ENCODE assay signal across 10 cellular contexts in genomic region chr14:104820669-104821228, GRCh38. TPM values are rescaled to one million over a fixed set of nuclear protein-coding genes. Genes with fewer than 3 reads are reported as not detected.
DNase-seq lines count a peak whose midpoint lies in the region; ATAC-seq and TF ChIP-seq lines count a peak whose summit lies in the region.
"Had no signal": no experiment of that assay in that cellular context is flagged by ENCODE, and none has a peak within 500 bp of the region (broad histone marks: within the 10 kb centered on the region; RNA-seq: fewer than 3 reads in every experiment).

No MANE protein-coding gene starts in this region.

- H3K9me3 ChIP-seq in esophagus muscularis mucosa = no peaks in the 10 kb centered on the region

- peaks cover 18 to 33% (median 30%) of the 10 kb centered on the region in 4 donors for H3K4me1 ChIP-seq in esophagus muscularis mucosa

- DNase-seq in COLO668 (lab: John Stamatoyannopoulos, UW; ENCODE audit: unreplicated experiment) = peak; percentile 66
- peak; percentile 76 to 87 for DNase-seq in NCI-H526 (lab: John Stamatoyannopoulos, UW)
- DNase-seq in esophagus muscularis mucosa (ENCODE audit: extremely low spot score) = no peak
- peak; percentile 38 for DNase-seq in myocyte (ENCODE audit: low read depth)
- DNase-seq in stimulated activated CD4-positive, alpha-beta T cell treated with anti-CD3 and anti-CD28 coated beads, Interleukin-4, amount 100 ng/mL, for 4 hours = no peak
- DNase-seq in OCI-M1 (lab: John Stamatoyannopoulos, UW) = no peak
- DNase-seq in activated CD4-positive, alpha-beta T cell treated with anti-CD3 and anti-CD28 coated beads, Interleukin-2, amount 50 U/mL, for 4 hours = no peak
- DNase-seq: NCI-H2029 had no signal

- no peak overlapping the region for H3K4me3 ChIP-seq in esophagus muscularis mucosa
- H3K4me3 ChIP-seq: GM12878 had no signal

- peak; percentile 19 to 58 (median 53) for TF ChIP-seq CTCF in esophagus muscularis mucosa (IDR thresholded peaks at IDR 0.05)

- no peaks in the 10 kb centered on the region for H3K27me3 ChIP-seq in esophagus muscularis mucosa

- no peak for ATAC-seq in HG02759 (IDR thresholded peaks at IDR 0.05; ENCODE audit: unreplicated experiment)
- ATAC-seq: GM12878 had no signal

- no peak for TF ChIP-seq EP300 in esophagus muscularis mucosa (IDR thresholded peaks at IDR 0.05)

- intact Hi-C loops in esophagus muscularis mucosa (cut with DNase I) = no loop called here

- H3K27ac ChIP-seq in esophagus muscularis mucosa (replicated peaks in 1 of 4) = no peak overlapping the region

- no peaks in the 10 kb centered on the region for H3K36me3 ChIP-seq in esophagus muscularis mucosa

- no peak for TF ChIP-seq POLR2A in esophagus muscularis mucosa (IDR thresholded peaks at IDR 0.05; ENCODE audit: low read depth)

- 38% methylated on average over 12 of the region's 22 CpGs for WGBS in esophagus muscularis mucosa

RNA-seq across cellular contexts. Expression of gene ZBTB42, which starts 19.8 kb away (rescaled TPM):
- total RNA-seq in esophagus muscularis mucosa (1 to 10 TPM; 2.5 to 6.4 (median 4.9) TPM), myocyte (7.6 TPM in 2 replicates)
- 2.5 TPM for polyA plus RNA-seq in myocyte (2012)

RNA-seq across cellular contexts. Expression of gene AKT1, which starts 25.2 kb away (rescaled TPM):
- 100 to 1,000 TPM; 162 to 267 (median 187) TPM for total RNA-seq in esophagus muscularis mucosa
- total RNA-seq in myocyte = 128 and 136 TPM in 2 replicates
- polyA plus RNA-seq in myocyte (2012) = 160 TPM

RNA-seq across cellular contexts. Expression of gene CEP170B, which starts 44.3 kb away (rescaled TPM):
- 10 to 100 TPM; 24.1 to 70.6 (median 45.7) TPM for total RNA-seq in esophagus muscularis mucosa
- total RNA-seq in myocyte = 45.5 and 58.2 TPM in 2 replicates
- polyA plus RNA-seq in myocyte (2012) = 33.4 TPM

Comparison
In these comparisons a context has a peak if more than half of its experiments do, and no peak if none do; other contexts are left out.
1. DNase-seq: peak in COLO668 (single experiment), NCI-H526 (2 of 2) and myocyte (single experiment); none in esophagus muscularis mucosa (single experiment), stimulated activated CD4-positive, alpha-beta T cell treated with anti-CD3 and anti-CD28 coated beads, Interleukin-4, amount 100 ng/mL, for 4 hours (0 of 2), OCI-M1 (single experiment) and activated CD4-positive, alpha-beta T cell treated with anti-CD3 and anti-CD28 coated beads, Interleukin-2, amount 50 U/mL, for 4 hours (0 of 2).